ENCODE assay signal across 20 cellular contexts in genomic region chr6:144497650-144498049, GRCh38.
DNase-seq lines count a peak whose midpoint lies in the region; ATAC-seq, FAIRE-seq and TF ChIP-seq lines count a peak whose summit lies in the region.
"Had no signal": no experiment of that assay in that cellular context is flagged by ENCODE, and none has a peak within 500 bp of the region (broad histone marks: within the 10 kb centered on the region; RNA-seq: fewer than 3 reads in every experiment).

No MANE protein-coding gene starts in this region.

- no peak for DNase-seq in T-helper 2 cell treated with Interferon-gamma antibody and Interleukin-4, amounts not matched to agents 5 μg/mL and 100 μg/mL, for 36 hours (ENCODE audit: low spot score)
- no peak for DNase-seq in T-helper 2 cell
- peak; percentile 45 for DNase-seq in M059J (ENCODE audit: low read depth)
- DNase-seq in astrocyte (ENCODE audit: low read depth), result peak; percentile 17
- DNase-seq in natural killer cell treated with Interleukin-12 subunit alpha and Interleukin-12 subunit beta and Interleukin-15 and Interleukin-18, amount 100 ng/mL, for 72 hours (ENCODE audit: low spot score), result no peak
- no peak for DNase-seq in sigmoid colon
- DNase-seq in foreskin fibroblast, result no peak
- DNase-seq: 8988T, C1 segment of cervical spinal cord, Caco-2, MM.1S, NCI-H1105, NCI-H187 treated with DMSO at 0.1 percent for 48 hours, NCI-H2171 treated with DMSO at 0.1 percent for 48 hours, NCI-H82, Peyer's patch, Right ventricle myocardium superior had no signal

- WGBS in sigmoid colon, 2 donors, result 92 to 95% methylated on average over 1 of the region's 1 CpG

- H3K4me1 ChIP-seq in astrocyte (ENCODE audit: insufficient read depth, low read length) (no peaks in the 10 kb centered on the region), sigmoid colon (no peaks in the 10 kb centered on the region)
- H3K4me1 ChIP-seq: Caco-2, HAP-1, Peyer's patch had no signal

- intact Hi-C loops in sigmoid colon (cut with DNase I), result no loop called here

- no peak for TF ChIP-seq POLR2A in sigmoid colon (IDR thresholded peaks at IDR 0.05)

- no peak for TF ChIP-seq EP300 in sigmoid colon (IDR thresholded peaks at IDR 0.05)

- H3K9ac ChIP-seq in astrocyte (ENCODE audit: low read length), result no peak overlapping the region

- no peak for TF ChIP-seq CTCF in astrocyte (IDR thresholded peaks at IDR 0.05; ENCODE audit: insufficient read depth, low read depth, low read length)
- no peak for TF ChIP-seq CTCF in sigmoid colon (IDR thresholded peaks at IDR 0.05)
- TF ChIP-seq CTCF in foreskin fibroblast (IDR thresholded peaks at IDR 0.05; ENCODE audit: low read depth, low read length), result no peak

- no peak for FAIRE-seq in astrocyte (lab: Jason Lieb, UNC)
- FAIRE-seq: HepG2 had no signal

- no peaks in the 10 kb centered on the region for H3K9me3 ChIP-seq in astrocyte (ENCODE audit: insufficient read depth, low read depth, low read length)
- no peaks in the 10 kb centered on the region for H3K9me3 ChIP-seq in sigmoid colon
- H3K9me3 ChIP-seq: Caco-2, HAP-1, Peyer's patch had no signal

- H3K36me3 ChIP-seq in astrocyte (ENCODE audit: insufficient read depth, low read length) (peaks cover 6% of the 10 kb centered on the region), sigmoid colon (peaks cover 0 to 19% (median 9%) of the 10 kb centered on the region in 4 donors)
- H3K36me3 ChIP-seq: HAP-1 had no signal

- H3K27me3 ChIP-seq in astrocyte (ENCODE audit: insufficient read depth, low read length), result no peaks in the 10 kb centered on the region
- H3K27me3 ChIP-seq in sigmoid colon, result no peaks in the 10 kb centered on the region
- H3K27me3 ChIP-seq: Peyer's patch had no signal

- H3K4me1 Mint-ChIP-seq in T-helper 2 cell treated with Interferon-gamma antibody and Interleukin-4, amounts not matched to agents 5 μg/mL and 100 μg/mL, for 36 hours (ENCODE audit: low read depth), result peaks cover 24% of the 10 kb centered on the region
- H3K4me1 Mint-ChIP-seq in astrocyte (ENCODE audit: low read depth, unreplicated experiment), result peaks cover 5% of the 10 kb centered on the region
- peaks cover 24 to 34% of the 10 kb centered on the region in 2 donors for H3K4me1 Mint-ChIP-seq in natural killer cell treated with Interleukin-12 subunit alpha and Interleukin-12 subunit beta and Interleukin-15 and Interleukin-18, amount 100 ng/mL, for 72 hours (ENCODE audit: low read depth in 2 of 2)

- H4K20me1 ChIP-seq in astrocyte (ENCODE audit: insufficient read depth, low read length), result no peaks in the 10 kb centered on the region

- H2AFZ ChIP-seq in astrocyte (ENCODE audit: low read depth, low read length), result no peak overlapping the region

- H3K27me3 Mint-ChIP-seq in T-helper 2 cell treated with Interferon-gamma antibody and Interleukin-4, amounts not matched to agents 5 μg/mL and 100 μg/mL, for 36 hours (ENCODE audit: low read depth), result no peaks in the 10 kb centered on the region
- no peaks in the 10 kb centered on the region for H3K27me3 Mint-ChIP-seq in astrocyte (ENCODE audit: low read depth, unreplicated experiment)
- H3K27me3 Mint-ChIP-seq in natural killer cell treated with Interleukin-12 subunit alpha and Interleukin-12 subunit beta and Interleukin-15 and Interleukin-18, amount 100 ng/mL, for 72 hours, result no peaks in the 10 kb centered on the region

- no peak overlapping the region for H3K4me3 Mint-ChIP-seq in T-helper 2 cell treated with Interferon-gamma antibody and Interleukin-4, amounts not matched to agents 5 μg/mL and 100 μg/mL, for 36 hours
- no peak overlapping the region for H3K4me3 Mint-ChIP-seq in astrocyte (ENCODE audit: unreplicated experiment)
- no peak overlapping the region for H3K4me3 Mint-ChIP-seq in natural killer cell treated with Interleukin-12 subunit alpha and Interleukin-12 subunit beta and Interleukin-15 and Interleukin-18, amount 100 ng/mL, for 72 hours

- H3K27ac Mint-ChIP-seq in T-helper 2 cell treated with Interferon-gamma antibody and Interleukin-4, amounts not matched to agents 5 μg/mL and 100 μg/mL, for 36 hours, result peak overlapping the region; percentile 16
- H3K27ac Mint-ChIP-seq in astrocyte (ENCODE audit: unreplicated experiment), result no peak overlapping the region
- peak overlapping the region; percentile 20 to 65 for H3K27ac Mint-ChIP-seq in natural killer cell treated with Interleukin-12 subunit alpha and Interleukin-12 subunit beta and Interleukin-15 and Interleukin-18, amount 100 ng/mL, for 72 hours

- H3K9me3 Mint-ChIP-seq in T-helper 2 cell treated with Interferon-gamma antibody and Interleukin-4, amounts not matched to agents 5 μg/mL and 100 μg/mL, for 36 hours, result peaks cover under 1% of the 10 kb centered on the region
- no peaks in the 10 kb centered on the region for H3K9me3 Mint-ChIP-seq in astrocyte (ENCODE audit: unreplicated experiment)
- H3K9me3 Mint-ChIP-seq in natural killer cell treated with Interleukin-12 subunit alpha and Interleukin-12 subunit beta and Interleukin-15 and Interleukin-18, amount 100 ng/mL, for 72 hours, result peaks cover 4% of the 10 kb centered on the region

- H3K79me2 ChIP-seq in astrocyte (ENCODE audit: insufficient read depth, low read length), result no peaks in the 10 kb centered on the region

- H3K4me3 ChIP-seq in astrocyte (ENCODE audit: insufficient read depth, low read depth, low read length), result no peak overlapping the region
- no peak overlapping the region for H3K4me3 ChIP-seq in sigmoid colon
- H3K4me3 ChIP-seq in foreskin fibroblast (ENCODE audit: low read depth in 1 of 2, low read length in 2 of 2), result no peak overlapping the region
- H3K4me3 ChIP-seq: HAP-1, Peyer's patch had no signal

- no peak for ATAC-seq in natural killer cell treated with Interleukin-12 subunit alpha and Interleukin-12 subunit beta and Interleukin-15 and Interleukin-18, amount 100 ng/mL, for 72 hours
- ATAC-seq in HG03460 (IDR thresholded peaks at IDR 0.05; ENCODE audit: unreplicated experiment), result no peak

- no peak overlapping the region for H3K4me2 ChIP-seq in astrocyte (ENCODE audit: low read length)

- H3K27ac ChIP-seq in astrocyte (ENCODE audit: low read depth, low read length) (no peak overlapping the region), sigmoid colon (no peak overlapping the region)
- H3K27ac ChIP-seq: Peyer's patch had no signal

- H3K36me3 Mint-ChIP-seq in T-helper 2 cell treated with Interferon-gamma antibody and Interleukin-4, amounts not matched to agents 5 μg/mL and 100 μg/mL, for 36 hours (ENCODE audit: low read depth), result peaks cover 50% of the 10 kb centered on the region
- peaks cover 10% of the 10 kb centered on the region for H3K36me3 Mint-ChIP-seq in astrocyte (ENCODE audit: low read depth, unreplicated experiment)
- H3K36me3 Mint-ChIP-seq in natural killer cell treated with Interleukin-12 subunit alpha and Interleukin-12 subunit beta and Interleukin-15 and Interleukin-18, amount 100 ng/mL, for 72 hours, result peaks cover 27% of the 10 kb centered on the region

Comparison
In these comparisons a context has a peak if more than half of its experiments do, and no peak if none do; other contexts are left out.
1. DNase-seq: peak in M059J (single experiment) and astrocyte (single experiment); none in T-helper 2 cell treated with Interferon-gamma antibody and Interleukin-4, amounts not matched to agents 5 μg/mL and 100 μg/mL, for 36 hours (single experiment), T-helper 2 cell (0 of 5), natural killer cell treated with Interleukin-12 subunit alpha and Interleukin-12 subunit beta and Interleukin-15 and Interleukin-18, amount 100 ng/mL, for 72 hours (single experiment), sigmoid colon (single experiment) and foreskin fibroblast (0 of 2).